In the genomic region with DNA sequence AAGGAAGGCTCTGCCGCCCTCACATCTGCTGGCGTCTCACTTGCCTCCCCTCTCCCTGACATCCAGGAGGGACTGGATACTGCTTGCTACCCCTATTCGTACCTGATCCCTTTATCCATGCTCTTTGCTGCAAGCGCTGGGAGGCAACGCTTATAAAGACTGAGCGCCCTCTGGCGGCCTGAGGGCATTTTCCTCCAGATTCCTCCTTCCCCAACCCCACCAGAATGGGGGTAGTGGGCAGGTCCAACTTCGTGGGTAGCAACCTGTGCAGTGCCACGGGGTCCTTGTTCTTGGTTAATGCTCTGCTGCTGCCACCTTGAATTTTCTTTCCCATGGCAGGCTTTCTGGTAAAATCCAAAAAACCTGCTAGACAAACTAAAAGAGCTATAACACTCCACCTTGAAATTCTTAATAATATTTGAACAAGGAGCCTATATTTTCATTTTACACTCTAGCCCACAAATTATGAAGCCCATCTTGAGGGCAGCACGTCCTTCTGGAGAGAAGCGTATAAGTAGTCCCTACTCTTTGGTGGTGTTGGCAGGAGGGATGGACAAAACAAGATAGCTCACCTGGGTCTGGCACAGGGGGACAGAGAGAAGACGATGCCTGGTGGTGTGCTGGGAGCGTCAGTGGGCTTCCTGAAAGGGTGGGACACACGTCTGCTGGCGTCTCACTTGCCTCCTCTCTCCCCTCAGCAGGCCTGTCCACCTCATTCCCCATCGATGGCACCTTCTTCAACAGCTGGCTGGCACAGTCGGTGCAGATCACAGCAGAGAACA, we compare ENCODE assay signal across 8 cellular contexts. TPM values are rescaled to one million over a fixed set of nuclear protein-coding genes. Genes with fewer than 3 reads are reported as not detected.
DNase-seq lines count a peak whose midpoint lies in the region; ATAC-seq and TF ChIP-seq lines count a peak whose summit lies in the region.

No MANE protein-coding gene starts in this region.

- H3K4me3 Mint-ChIP-seq in activated T-helper 17 cell treated with anti-CD3 and anti-CD28 coated beads, Interleukin-2, amount 50 U/mL, for 72 hours = no peak overlapping the region

- TF ChIP-seq CTCF in foreskin keratinocyte (conservative IDR thresholded peaks at IDR 0.05) (peak; percentile 85), testis (IDR thresholded peaks at IDR 0.05) (peak; percentile 65 to 81 (median 79))

- H3K27ac ChIP-seq in foreskin keratinocyte (no peak overlapping the region), testis (no peak overlapping the region)

- H3K9me3 ChIP-seq in testis = no peaks in the 10 kb centered on the region

- H3K27me3 ChIP-seq in foreskin keratinocyte (no peaks in the 10 kb centered on the region), testis (no peaks in the 10 kb centered on the region)

- H3K4me3 ChIP-seq in testis = no peak overlapping the region

- DNase-seq in Daoy (ENCODE audit: low read depth) (peak; percentile 78), LoVo (ENCODE audit: low spot score) (peak; percentile 68), SHP77 (lab: John Stamatoyannopoulos, UW) (peak; percentile 71 to 76), foreskin keratinocyte (peak; percentile 16 to 46), occipital lobe (lab: John Stamatoyannopoulos, UW) (peak; percentile 25), testis (peak; percentile 86)

- peak; percentile 82 for ATAC-seq in activated T-helper 17 cell treated with anti-CD3 and anti-CD28 coated beads, Interleukin-2, amount 50 U/mL, for 72 hours (replicated peaks)
- ATAC-seq in foreskin keratinocyte (peak; percentile 58), HG03139 (IDR thresholded peaks at IDR 0.05; ENCODE audit: unreplicated experiment) (no peak)

- peaks cover 9% of the 10 kb centered on the region for H3K4me1 Mint-ChIP-seq in activated T-helper 17 cell treated with anti-CD3 and anti-CD28 coated beads, Interleukin-2, amount 50 U/mL, for 72 hours

- H3K27me3 Mint-ChIP-seq in activated T-helper 17 cell treated with anti-CD3 and anti-CD28 coated beads, Interleukin-2, amount 50 U/mL, for 72 hours = no peaks in the 10 kb centered on the region

- TF ChIP-seq POLR2A in testis (IDR thresholded peaks at IDR 0.05) = no peak

- H3K36me3 Mint-ChIP-seq in activated T-helper 17 cell treated with anti-CD3 and anti-CD28 coated beads, Interleukin-2, amount 50 U/mL, for 72 hours (ENCODE audit: low read depth) = peaks cover 87% of the 10 kb centered on the region

- H3K27ac Mint-ChIP-seq in activated T-helper 17 cell treated with anti-CD3 and anti-CD28 coated beads, Interleukin-2, amount 50 U/mL, for 72 hours = peak overlapping the region; percentile 79

- intact Hi-C loops in testis (cut with DNase I; ENCODE audit: low total_unique reads) = no loop called here

- H3K4me1 ChIP-seq in foreskin keratinocyte (no peaks in the 10 kb centered on the region), testis (peaks cover 15% of the 10 kb centered on the region)

- H3K36me3 ChIP-seq in testis (ENCODE audit: low read depth, missing control alignments) = no peaks in the 10 kb centered on the region

- no peaks in the 10 kb centered on the region for H3K9me3 Mint-ChIP-seq in activated T-helper 17 cell treated with anti-CD3 and anti-CD28 coated beads, Interleukin-2, amount 50 U/mL, for 72 hours

- 48 to 64% methylated on average over 16 to 17 of the region's 17 CpGs for WGBS in testis, 2 donors

RNA-seq across cellular contexts. Expression of a gene that starts 52.5 kb away (rescaled TPM):
- total RNA-seq in Daoy (2014; rRNA removed; shearing (Covaris generic)) = 10.9 and 21.1 TPM in 2 replicates
- total RNA-seq in activated T-helper 17 cell treated with anti-CD3 and anti-CD28 coated beads, Interleukin-2, amount 50 U/mL, for 72 hours = 10 to 100 TPM; 75.3 to 93.3 TPM
- 31.7 and 34.0 TPM in 2 replicates for total RNA-seq in foreskin keratinocyte
- polyA plus RNA-seq in foreskin keratinocyte = 10.1 and 11.7 TPM in 2 replicates
- 3.7 TPM for total RNA-seq in occipital lobe
- total RNA-seq in testis = 10 to 100 TPM; 54.5 to 67.2 TPM
- polyA plus RNA-seq in testis (ENCODE audit: insufficient read depth, low read depth, low replicate concordance) = 26.0 TPM

RNA-seq across cellular contexts. Expression of a gene that starts 54.6 kb away (rescaled TPM):
- 72.1 and 79.2 TPM in 2 replicates for total RNA-seq in Daoy (2014; rRNA removed; shearing (Covaris generic))
- total RNA-seq in activated T-helper 17 cell treated with anti-CD3 and anti-CD28 coated beads, Interleukin-2, amount 50 U/mL, for 72 hours = 10 to 100 TPM; 41.6 to 73.0 TPM
- total RNA-seq in foreskin keratinocyte (41.3 and 43.2 TPM in 2 replicates), occipital lobe (34.9 TPM), testis (10 to 100 TPM; 34.7 to 37.2 TPM)
- polyA plus RNA-seq in foreskin keratinocyte (29.7 and 34.5 TPM in 2 replicates), testis (ENCODE audit: insufficient read depth, low read depth, low replicate concordance) (112 TPM)

Comparison
In these comparisons a context has a peak if more than half of its experiments do, and no peak if none do; other contexts are left out.
1. DNase-seq: peak in every context shown above with its lines; median percentile 86 in testis; 78 in Daoy; 74 in SHP77; 68 in LoVo; 31 in foreskin keratinocyte; 25 in occipital lobe.